In genomic region chr1:50497007-50497406, GRCh38 we compare ENCODE assay signal across 22 cellular contexts.
"Had no signal": no experiment of that assay in that cellular context is flagged by ENCODE, and none has a peak within 500 bp of the region (broad histone marks: within the 10 kb centered on the region; RNA-seq: fewer than 3 reads in every experiment).

No MANE protein-coding gene starts in this region.

- H3K9me3 ChIP-seq: colonic mucosa had no signal

- H3K4me3 ChIP-seq: colonic mucosa, gastroesophageal sphincter, heart left ventricle, lung, stomach had no signal

- H3K9me3 Mint-ChIP-seq: central memory CD8-positive, alpha-beta T cell; stimulated activated effector memory CD8-positive, alpha-beta T cell treated with anti-CD3 and anti-CD28 coated beads, Interleukin-12 subunit alpha, Interleukin-12 subunit beta, amount 100 ng/mL, for 72 hours had no signal

- H3K27me3 ChIP-seq: brain microvascular endothelial cell, colonic mucosa, gastroesophageal sphincter, heart left ventricle, stomach had no signal

- H2AFZ ChIP-seq: parathyroid adenoma had no signal

- FAIRE-seq: kidney had no signal

- H3K4me1 ChIP-seq: colonic mucosa, gastroesophageal sphincter, heart left ventricle, parathyroid adenoma, stomach had no signal

- H3K36me3 ChIP-seq: brain microvascular endothelial cell, colonic mucosa had no signal

- H3K4me3 Mint-ChIP-seq: activated B cell treated with CpG ODN at 0.5 μM for 24 hours; activated CD4-positive, alpha-beta memory T cell treated with anti-CD3 and anti-CD28 coated beads for 36 hours; activated naive CD8-positive, alpha-beta T cell treated with anti-CD3 and anti-CD28 coated beads for 36 hours; central memory CD8-positive, alpha-beta T cell; mesothelial cell of epicardium; natural killer cell treated with Interleukin-12 subunit alpha and Interleukin-12 subunit beta and Interleukin-15 and Interleukin-18, amount 100 ng/mL, for 72 hours; stimulated activated effector memory CD8-positive, alpha-beta T cell treated with anti-CD3 and anti-CD28 coated beads, Interleukin-12 subunit alpha, Interleukin-12 subunit beta, amount 100 ng/mL, for 72 hours had no signal

- H3K4me1 Mint-ChIP-seq: central memory CD8-positive, alpha-beta T cell; mesothelial cell of epicardium; stimulated activated effector memory CD8-positive, alpha-beta T cell treated with anti-CD3 and anti-CD28 coated beads, Interleukin-12 subunit alpha, Interleukin-12 subunit beta, amount 100 ng/mL, for 72 hours had no signal

- H3K79me2 ChIP-seq: parathyroid adenoma had no signal

- DNase-seq: activated B cell treated with CpG ODN at 0.5 μM for 24 hours; activated CD4-positive, alpha-beta memory T cell treated with anti-CD3 and anti-CD28 coated beads for 36 hours; activated CD4-positive, alpha-beta T cell treated with anti-CD3 and anti-CD28 coated beads for 4 hours; activated naive CD4-positive, alpha-beta T cell; activated naive CD8-positive, alpha-beta T cell treated with anti-CD3 and anti-CD28 coated beads for 36 hours; brain microvascular endothelial cell; colonic mucosa; erythroblast; heart left ventricle; kidney; stimulated activated CD4-positive, alpha-beta T cell treated with anti-CD3 and anti-CD28 coated beads, Interleukin-4, amount 100 ng/mL, for 24 hours; stomach; trophoblast cell had no signal

- H3K9ac ChIP-seq: parathyroid adenoma had no signal

- H3K27ac ChIP-seq: brain microvascular endothelial cell, colonic mucosa, gastroesophageal sphincter, heart left ventricle, parathyroid adenoma, stomach had no signal

- H3K27me3 Mint-ChIP-seq: activated B cell treated with CpG ODN at 0.5 μM for 24 hours; activated CD4-positive, alpha-beta memory T cell treated with anti-CD3 and anti-CD28 coated beads for 36 hours; activated naive CD8-positive, alpha-beta T cell treated with anti-CD3 and anti-CD28 coated beads for 36 hours; central memory CD8-positive, alpha-beta T cell; natural killer cell treated with Interleukin-12 subunit alpha and Interleukin-12 subunit beta and Interleukin-15 and Interleukin-18, amount 100 ng/mL, for 72 hours had no signal

- ATAC-seq: gastroesophageal sphincter; heart left ventricle; left lobe of liver; natural killer cell treated with Interleukin-12 subunit alpha and Interleukin-12 subunit beta and Interleukin-15 and Interleukin-18, amount 100 ng/mL, for 72 hours; sciatic nerve; stimulated activated effector memory CD8-positive, alpha-beta T cell treated with anti-CD3 and anti-CD28 coated beads, Interleukin-12 subunit alpha, Interleukin-12 subunit beta, amount 100 ng/mL, for 72 hours had no signal

- H3K27ac Mint-ChIP-seq: activated B cell treated with CpG ODN at 0.5 μM for 24 hours; activated CD4-positive, alpha-beta memory T cell treated with anti-CD3 and anti-CD28 coated beads for 36 hours; activated naive CD8-positive, alpha-beta T cell treated with anti-CD3 and anti-CD28 coated beads for 36 hours; mesothelial cell of epicardium had no signal
